In genomic region chr14:71139058-71139946, GRCh38 we compare ENCODE assay signal across 8 cellular contexts.
A peak's percentile ranks its signal among the peaks of the same experiment; 100 is the strongest.
DNase-seq lines count a peak whose midpoint lies in the region; ATAC-seq and TF ChIP-seq lines count a peak whose summit lies in the region.

No MANE protein-coding gene starts in this region.

- H3K56ac ChIP-seq in mesendoderm (ENCODE audit: low read length), result peak overlapping the region; percentile 80

- H3K79me1 ChIP-seq in mesendoderm (ENCODE audit: low read length), result no peaks in the 10 kb centered on the region

- no peak overlapping the region for H3K4ac ChIP-seq in mesendoderm (ENCODE audit: low read depth, low read length)

- H3K36me3 Mint-ChIP-seq in activated CD4-positive, alpha-beta memory T cell treated with anti-CD3 and anti-CD28 coated beads for 36 hours, result no peaks in the 10 kb centered on the region

- H3K4me1 ChIP-seq in effector memory CD4-positive, alpha-beta T cell (ENCODE audit: control insufficient read depth, insufficient read depth, low read length, poor library complexity, severe bottlenecking), result no peaks in the 10 kb centered on the region
- peaks cover 4% of the 10 kb centered on the region for H3K4me1 ChIP-seq in mesendoderm (ENCODE audit: control insufficient read depth, low read depth, low read length)

- no peak overlapping the region for H4K5ac ChIP-seq in mesendoderm (ENCODE audit: low read length)

- H3K27ac ChIP-seq in effector memory CD4-positive, alpha-beta T cell (ENCODE audit: insufficient read depth, low read length, poor library complexity, severe bottlenecking), result no peak overlapping the region
- H3K27ac ChIP-seq in mesendoderm (ENCODE audit: low read depth, low read length), result no peak overlapping the region

- H3K9ac ChIP-seq in mesendoderm (ENCODE audit: low read length), result no peak overlapping the region

- no peak overlapping the region for H4K8ac ChIP-seq in mesendoderm (ENCODE audit: low read depth, low read length)

- no peak overlapping the region for H3K4me3 Mint-ChIP-seq in activated CD4-positive, alpha-beta memory T cell treated with anti-CD3 and anti-CD28 coated beads for 36 hours

- H3K18ac ChIP-seq in mesendoderm (ENCODE audit: low read length), result no peak overlapping the region

- intact Hi-C loops in activated CD4-positive, alpha-beta memory T cell treated with anti-CD3 and anti-CD28 coated beads for 36 hours (cut with micrococcal nuclease), result loop anchor here (1.0 kb wide), 1 partner anchor 614 kb away; no protein-coding TSS in a partner anchor

- H2BK5ac ChIP-seq in mesendoderm (ENCODE audit: low read length), result no peak overlapping the region

- WGBS in mesendoderm (ENCODE audit: extremely low coverage, insufficient coverage, low lambda C conversion rate), result no CpG with 5 or more reads among the region's 37 CpGs

- H3K23ac ChIP-seq in mesendoderm (ENCODE audit: low read length), result no peak overlapping the region

- H3K36me3 ChIP-seq in effector memory CD4-positive, alpha-beta T cell (ENCODE audit: control insufficient read depth, insufficient read depth, low read length), result no peaks in the 10 kb centered on the region
- no peaks in the 10 kb centered on the region for H3K36me3 ChIP-seq in mesendoderm (ENCODE audit: control insufficient read depth, insufficient read depth, low read length)

- H3K9me3 Mint-ChIP-seq in activated CD4-positive, alpha-beta memory T cell treated with anti-CD3 and anti-CD28 coated beads for 36 hours, result no peaks in the 10 kb centered on the region

- no peaks in the 10 kb centered on the region for H3K9me3 ChIP-seq in effector memory CD4-positive, alpha-beta T cell (ENCODE audit: control insufficient read depth, low read length)

- no peak overlapping the region for H3K27ac Mint-ChIP-seq in activated CD4-positive, alpha-beta memory T cell treated with anti-CD3 and anti-CD28 coated beads for 36 hours

- no peak overlapping the region for H2AK5ac ChIP-seq in mesendoderm (ENCODE audit: low read length)

- H3K4me3 ChIP-seq in AG04449 (ENCODE audit: low read depth, low read length) (no peak overlapping the region), mesendoderm (ENCODE audit: low read length) (no peak overlapping the region)
- H3K4me3 ChIP-seq in effector memory CD4-positive, alpha-beta T cell (ENCODE audit: insufficient read depth, low read depth, low read length, poor library complexity, severe bottlenecking), result no peak overlapping the region

- no peak overlapping the region for H2BK120ac ChIP-seq in mesendoderm (ENCODE audit: low read depth, low read length)

- DNase-seq in AG04449 (ENCODE audit: low read depth, low spot score) (no peak), NCI-H345 (lab: John Stamatoyannopoulos, UW) (peak; percentile 55), mesendoderm (peak; percentile 58)
- peak; percentile 68 for DNase-seq in activated CD4-positive, alpha-beta memory T cell treated with anti-CD3 and anti-CD28 coated beads for 36 hours
- DNase-seq in effector memory CD4-positive, alpha-beta T cell, result peak; percentile 13 to 44 (median 22)
- DNase-seq in stimulated activated CD8-positive, alpha-beta memory T cell treated with anti-CD3 and anti-CD28 coated beads, Interleukin-4, amount 100 ng/mL, for 24 hours (ENCODE audit: low read depth), result peak; percentile 23

- peak; percentile 37 for ATAC-seq in GM18907 (IDR thresholded peaks at IDR 0.05; ENCODE audit: unreplicated experiment)
- ATAC-seq in HG03460 (IDR thresholded peaks at IDR 0.05; ENCODE audit: unreplicated experiment), result no peak

- CTCF ChIA-PET in AG04449 (lab: Yijun Ruan, JAX), result interaction anchor here (0.6 to 17.2 kb wide), 24 partner anchors 21 to 1275 kb away, joined by 3 to 207 read pairs (median 4); partner anchors contain the start of gene SIPA1L1
- CTCF ChIA-PET in activated CD4-positive, alpha-beta memory T cell treated with anti-CD3 and anti-CD28 coated beads for 36 hours (lab: Charles Lee), result interaction anchor here (0.5 to 9.2 kb wide), 11 partner anchors 9 to 715 kb away, joined by 3 to 132 read pairs (median 4); no protein-coding TSS in a partner anchor

- TF ChIP-seq CTCF in AG04449 (IDR thresholded peaks at IDR 0.05; ENCODE audit: insufficient read depth, low read length, missing control alignments), result peak; percentile 91

- no peaks in the 10 kb centered on the region for H3K79me2 ChIP-seq in mesendoderm (ENCODE audit: control insufficient read depth, insufficient read depth, low read length)

- POLR2A ChIA-PET in AG04449 (lab: Yijun Ruan, JAX), result no interaction called here
- POLR2A ChIA-PET in activated CD4-positive, alpha-beta memory T cell treated with anti-CD3 and anti-CD28 coated beads for 36 hours (lab: Charles Lee), result no interaction called here

- H3K27me3 Mint-ChIP-seq in activated CD4-positive, alpha-beta memory T cell treated with anti-CD3 and anti-CD28 coated beads for 36 hours, result no peaks in the 10 kb centered on the region

- H2BK15ac ChIP-seq in mesendoderm (replicated peaks; ENCODE audit: low read depth), result no peak overlapping the region

- H3K4me1 Mint-ChIP-seq in activated CD4-positive, alpha-beta memory T cell treated with anti-CD3 and anti-CD28 coated beads for 36 hours (ENCODE audit: low read depth), result peaks cover 29% of the 10 kb centered on the region

- no peak overlapping the region for H3K4me2 ChIP-seq in mesendoderm (ENCODE audit: low read length)

- H3K27me3 ChIP-seq in effector memory CD4-positive, alpha-beta T cell (replicated peaks; ENCODE audit: control insufficient read depth, insufficient read depth, low read length, poor library complexity, severe bottlenecking), result no peaks in the 10 kb centered on the region
- no peaks in the 10 kb centered on the region for H3K27me3 ChIP-seq in mesendoderm (ENCODE audit: insufficient read depth, low read length, poor library complexity)
